Comparison of ENCODE assay signal across 2 cellular contexts in genomic region chr2:159234868-159235267, GRCh38.
TF ChIP-seq lines count a peak whose summit lies in the region.

No MANE protein-coding gene starts in this region.

TF ChIP-seq in HepG2, 621 proteins besides CTCF, POLR2A, EP300 and RAD21:
- TF ChIP-seq CSRNP2 (CRISPR knock-in tag; conservative IDR thresholded peaks at IDR 0.05; ENCODE audit: low read depth), result no peak
- no peak for TF ChIP-seq IRX3 (CRISPR knock-in tag; IDR thresholded peaks at IDR 0.05; ENCODE audit: borderline replicate concordance, low read depth)
- no peak for TF ChIP-seq ZC3H13 (CRISPR knock-in tag; IDR thresholded peaks at IDR 0.05)
- peak; percentile 85 for TF ChIP-seq MAFF (IDR thresholded peaks at IDR 0.05; ENCODE audit: low read depth, low read length)
- no peak for TF ChIP-seq ZNF180 (CRISPR knock-in tag; IDR thresholded peaks at IDR 0.05; ENCODE audit: borderline replicate concordance, low read depth)
- no peak for TF ChIP-seq YY1 (IDR thresholded peaks at IDR 0.05; ENCODE audit: insufficient read depth, insufficient replicate concordance, low read depth, low read length)
- TF ChIP-seq ZNF737 (CRISPR knock-in tag; IDR thresholded peaks at IDR 0.05; ENCODE audit: borderline replicate concordance), result no peak
- TF ChIP-seq ZNF234 (CRISPR knock-in tag; conservative IDR thresholded peaks at IDR 0.05), result no peak
- TF ChIP-seq MAFK (conservative IDR thresholded peaks at IDR 0.05 in 1 of 2, IDR thresholded peaks at IDR 0.05 in 1 of 2; ENCODE audit: low read length in 2 of 2), result peak; percentile 85 to 91
- no peak for TF ChIP-seq MIXL1 (CRISPR knock-in tag; IDR thresholded peaks at IDR 0.05)

TF ChIP-seq in IMR-90, 13 proteins besides CTCF, POLR2A, EP300 and RAD21:
- TF ChIP-seq CEBPB (IDR thresholded peaks at IDR 0.05; ENCODE audit: low read depth, low read length) (no peak), FOS (IDR thresholded peaks at IDR 0.05; ENCODE audit: low read depth, low read length) (no peak), CHD1 (IDR thresholded peaks at IDR 0.05; ENCODE audit: low read depth, low read length) (no peak), SMC3 (IDR thresholded peaks at IDR 0.05; ENCODE audit: low read depth, low read length) (no peak), MAFK (IDR thresholded peaks at IDR 0.05; ENCODE audit: low read depth, low read length) (peak; percentile 75)
